8 cellular contexts compared by ENCODE assay signal in genomic region chr6:33424855-33425667, GRCh38. TPM values are rescaled to one million over a fixed set of nuclear protein-coding genes. Genes with fewer than 3 reads are reported as not detected.
A peak's percentile ranks its signal among the peaks of the same experiment; 100 is the strongest.
DNase-seq lines count a peak whose midpoint lies in the region; ATAC-seq and TF ChIP-seq lines count a peak whose summit lies in the region.

No MANE protein-coding gene starts in this region.

- no peak for DNase-seq in GM12864 (ENCODE audit: low read depth)
- DNase-seq in T-cell = no peak
- DNase-seq in foreskin fibroblast = peak in 1 of 2 donors; percentile 32
- DNase-seq in retinal pigment epithelial cell (ENCODE audit: low read depth) = no peak
- DNase-seq in HT-29 (ENCODE audit: low spot score) = no peak
- no peak for DNase-seq in COLO829 (ENCODE audit: low spot score)
- DNase-seq in NCI-H1048 (lab: John Stamatoyannopoulos, UW) = no peak

- H3K4me3 ChIP-seq in GM12864 (ENCODE audit: low read depth, low read length) (peak overlapping the region; percentile 50), foreskin fibroblast (ENCODE audit: low read depth in 1 of 2, low read length in 2 of 2) (peak overlapping the region; percentile 48 to 59), retinal pigment epithelial cell (ENCODE audit: low read length) (peak overlapping the region; percentile 48)

- peak overlapping the region; percentile 95 to 96 for H3K27ac Mint-ChIP-seq in T-cell

- POLR2A ChIA-PET in T-cell (lab: Charles Lee) = interaction anchor here in 1 of 2 donors (0.6 to 0.7 kb wide), 2 partner anchors 117 to 137 kb away, joined by 3 read pairs; no protein-coding TSS in a partner anchor

- CTCF ChIA-PET in T-cell (lab: Charles Lee) = interaction anchor here (1.1 to 1.5 kb wide), 3 partner anchors 35 to 126 kb away, joined by 4 to 8 read pairs (median 4); no protein-coding TSS in a partner anchor

- H3K27me3 Mint-ChIP-seq in T-cell = no peaks in the 10 kb centered on the region

- no peaks in the 10 kb centered on the region for H3K36me3 Mint-ChIP-seq in T-cell

- H3K4me3 Mint-ChIP-seq in T-cell = peak overlapping the region; percentile 85 to 97 (median 86)

- TF ChIP-seq CTCF in GM12864 (IDR thresholded peaks at IDR 0.05; ENCODE audit: low read depth, low read length, missing control alignments) (no peak), foreskin fibroblast (IDR thresholded peaks at IDR 0.05; ENCODE audit: low read depth, low read length) (no peak), retinal pigment epithelial cell (conservative IDR thresholded peaks at IDR 0.05; ENCODE audit: low read depth, low read length) (no peak)

- H3K4me1 Mint-ChIP-seq in T-cell = peaks cover 55 to 81% (median 72%) of the 10 kb centered on the region in 3 donors

- H3K9me3 Mint-ChIP-seq in T-cell = no peaks in the 10 kb centered on the region

- ATAC-seq in T-cell (replicated peaks in 1 of 4) (no peak), GM21367 (IDR thresholded peaks at IDR 0.05; ENCODE audit: unreplicated experiment) (no peak)

RNA-seq across cellular contexts. Expression of gene SYNGAP1, which starts 5.2 kb away (rescaled TPM):
- 100 to 1,000 TPM in 1 of 5 donors, 10 to 100 TPM in 4; 51.2 to 111 (median 64.5) TPM for total RNA-seq in T-cell
- total RNA-seq in HT-29 (2014; rRNA removed; shearing (Covaris generic)) = 3.3 and 5.2 TPM in 2 replicates

RNA-seq across cellular contexts. Expression of gene CUTA, which starts 7.2 kb away (rescaled TPM):
- total RNA-seq in T-cell = 100 to 1,000 TPM; 169 to 184 (median 176) TPM
- 300 and 321 TPM in 2 replicates for total RNA-seq in HT-29 (2014; rRNA removed; shearing (Covaris generic))

RNA-seq across cellular contexts. Expression of gene PHF1, which starts 14.2 kb away (rescaled TPM):
- 100 to 1,000 TPM; 169 to 372 (median 175) TPM for total RNA-seq in T-cell
- total RNA-seq in HT-29 (2014; rRNA removed; shearing (Covaris generic)) = 30.8 and 35.5 TPM in 2 replicates

RNA-seq across cellular contexts. Expression of gene ZBTB9, which starts 29.3 kb away (rescaled TPM):
- total RNA-seq in T-cell = 10 to 100 TPM in 3 of 5 donors, 1 to 10 TPM in 2; 3.9 to 12.6 (median 11.1) TPM
- 4.7 and 11.2 TPM in 2 replicates for total RNA-seq in HT-29 (2014; rRNA removed; shearing (Covaris generic))

RNA-seq across cellular contexts. Expression of gene KIFC1, which starts 33.4 kb away (rescaled TPM):
- total RNA-seq in T-cell = 1 to 10 TPM; 1.1 to 2.9 (median 1.8) TPM
- total RNA-seq in HT-29 (2014; rRNA removed; shearing (Covaris generic)) = 64.8 and 67.5 TPM in 2 replicates
